In the genomic region with DNA sequence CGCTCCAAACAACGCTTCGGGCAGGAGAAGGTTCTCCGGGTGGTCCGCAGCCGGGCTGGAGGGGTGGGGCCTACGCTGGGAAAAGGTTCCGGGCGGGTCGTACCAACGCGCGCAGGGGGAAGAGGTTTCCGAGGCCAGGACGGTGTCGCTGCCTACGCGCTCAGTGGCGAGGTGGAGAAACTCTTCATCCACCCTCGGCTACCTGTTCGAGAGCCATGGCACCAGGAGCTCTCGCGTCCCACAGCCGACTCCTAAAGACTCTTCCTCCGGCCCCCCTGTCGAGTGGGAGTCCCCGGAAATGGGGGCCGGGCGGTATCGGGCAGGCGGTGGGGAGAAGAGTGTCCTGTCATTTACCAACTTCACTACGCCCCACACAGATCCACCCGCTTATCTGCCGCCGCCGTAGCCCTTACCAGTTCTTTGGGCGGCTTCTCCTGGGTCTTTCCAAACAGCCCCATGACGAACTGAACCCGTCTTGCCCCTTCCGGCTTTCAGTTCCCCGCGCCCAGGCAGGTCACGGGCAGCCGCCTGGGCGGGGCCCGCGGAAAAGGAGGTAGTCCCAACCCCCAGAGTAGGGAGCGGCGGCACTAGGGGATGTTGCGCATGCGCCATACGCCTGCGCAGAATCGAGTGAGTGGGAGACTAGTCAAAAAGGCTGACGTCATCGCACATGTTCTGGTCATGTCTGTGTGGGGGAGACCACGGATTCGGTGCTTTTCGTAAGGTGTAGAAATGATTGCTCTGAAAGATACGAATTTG, we compare ENCODE assay signal across 8 cellular contexts. TPM values are rescaled to one million over a fixed set of nuclear protein-coding genes. Genes with fewer than 3 reads are reported as not detected.
A peak's percentile ranks its signal among the peaks of the same experiment; 100 is the strongest.
DNase-seq lines count a peak whose midpoint lies in the region; ATAC-seq lines count a peak whose summit lies in the region.

CHMP3 (minus strand) TSS at position 553 of the 759 bp plus-strand sequence; CDS start at position 458, 95 bp downstream.

- H3K27ac Mint-ChIP-seq in activated CD4-positive, alpha-beta T cell treated with anti-CD3 and anti-CD28 coated beads, Interleukin-2, amount 10 ng/mL, durations not matched to agents 7 days and 5 days: peak within 1 kb of the TSS; percentile 100

- no peaks in the 10 kb centered on the region for H3K9me3 ChIP-seq in BLaER1

- CTCF ChIA-PET in activated CD4-positive, alpha-beta T cell treated with anti-CD3 and anti-CD28 coated beads, Interleukin-2, amount 10 ng/mL, durations not matched to agents 7 days and 5 days (lab: Charles Lee): no interaction called here

- peak; percentile 95 for DNase-seq in NCI-H69 (lab: John Stamatoyannopoulos, UW)
- DNase-seq in activated CD4-positive, alpha-beta T cell treated with anti-CD3 and anti-CD28 coated beads, Interleukin-2, amount 10 ng/mL, durations not matched to agents 7 days and 5 days: peak; percentile 96
- peak; percentile 49 for DNase-seq in cortex of kidney (lab: John Stamatoyannopoulos, UW)
- DNase-seq in left kidney (ENCODE audit: low read depth, low spot score): peak; percentile 99
- DNase-seq in stimulated activated CD4-positive, alpha-beta T cell treated with anti-CD3 and anti-CD28 coated beads, Interleukin-2, amount 100 ng/mL, for 24 hours: peak; percentile 96 to 97

- H4K20me1 ChIP-seq in BLaER1: no peaks in the 10 kb centered on the region

- H3K27me3 Mint-ChIP-seq in activated CD4-positive, alpha-beta T cell treated with anti-CD3 and anti-CD28 coated beads, Interleukin-2, amount 10 ng/mL, durations not matched to agents 7 days and 5 days: no peaks in the 10 kb centered on the region

- POLR2A ChIA-PET in activated CD4-positive, alpha-beta T cell treated with anti-CD3 and anti-CD28 coated beads, Interleukin-2, amount 10 ng/mL, durations not matched to agents 7 days and 5 days (lab: Charles Lee): no interaction called here

- ATAC-seq in GM19328 (IDR thresholded peaks at IDR 0.05; ENCODE audit: unreplicated experiment) (peak; percentile 86), HG03520 (IDR thresholded peaks at IDR 0.05; ENCODE audit: unreplicated experiment) (peak; percentile 80)

- H3K36me3 ChIP-seq in BLaER1: peaks cover 15% of the 10 kb centered on the region

- peak within 1 kb of the TSS; percentile 86 for H3K4me3 ChIP-seq in BLaER1

- peaks cover 11% of the 10 kb centered on the region for H3K9me3 Mint-ChIP-seq in activated CD4-positive, alpha-beta T cell treated with anti-CD3 and anti-CD28 coated beads, Interleukin-2, amount 10 ng/mL, durations not matched to agents 7 days and 5 days

- peak within 1 kb of the TSS; percentile 100 for H3K27ac ChIP-seq in BLaER1

- peak within 1 kb of the TSS; percentile 93 for H3K4me3 Mint-ChIP-seq in activated CD4-positive, alpha-beta T cell treated with anti-CD3 and anti-CD28 coated beads, Interleukin-2, amount 10 ng/mL, durations not matched to agents 7 days and 5 days

- H3K4me2 ChIP-seq in BLaER1: peak within 1 kb of the TSS; percentile 88

- peaks cover 35% of the 10 kb centered on the region for H3K36me3 Mint-ChIP-seq in activated CD4-positive, alpha-beta T cell treated with anti-CD3 and anti-CD28 coated beads, Interleukin-2, amount 10 ng/mL, durations not matched to agents 7 days and 5 days (ENCODE audit: low read depth)

- peaks cover 22% of the 10 kb centered on the region for H3K4me1 ChIP-seq in BLaER1

- peak within 1 kb of the TSS; percentile 100 for H3K9ac ChIP-seq in BLaER1

- peaks cover 43% of the 10 kb centered on the region for H3K4me1 Mint-ChIP-seq in activated CD4-positive, alpha-beta T cell treated with anti-CD3 and anti-CD28 coated beads, Interleukin-2, amount 10 ng/mL, durations not matched to agents 7 days and 5 days

- no peaks in the 10 kb centered on the region for H3K27me3 ChIP-seq in BLaER1

RNA-seq across cellular contexts. Expression of gene CHMP3, which starts in this region (rescaled TPM):
- 10 to 100 TPM; 50.2 to 50.7 TPM for total RNA-seq in activated CD4-positive, alpha-beta T cell treated with anti-CD3 and anti-CD28 coated beads, Interleukin-2, amount 10 ng/mL, durations not matched to agents 7 days and 5 days

Comparison
In these comparisons a context has a peak if more than half of its experiments do, and no peak if none do; other contexts are left out.
1. Peak in every context shown above with its lines: DNase-seq, ATAC-seq, H3K4me3 ChIP-seq and H3K27ac ChIP-seq.
2. DNase-seq: peak in every context shown above with its lines; median percentile 99 in left kidney; 96 in stimulated activated CD4-positive, alpha-beta T cell treated with anti-CD3 and anti-CD28 coated beads, Interleukin-2, amount 100 ng/mL, for 24 hours; 96 in activated CD4-positive, alpha-beta T cell treated with anti-CD3 and anti-CD28 coated beads, Interleukin-2, amount 10 ng/mL, durations not matched to agents 7 days and 5 days; 95 in NCI-H69; 49 in cortex of kidney.